ENCODE assay signal across 25 cellular contexts in the genomic region with DNA sequence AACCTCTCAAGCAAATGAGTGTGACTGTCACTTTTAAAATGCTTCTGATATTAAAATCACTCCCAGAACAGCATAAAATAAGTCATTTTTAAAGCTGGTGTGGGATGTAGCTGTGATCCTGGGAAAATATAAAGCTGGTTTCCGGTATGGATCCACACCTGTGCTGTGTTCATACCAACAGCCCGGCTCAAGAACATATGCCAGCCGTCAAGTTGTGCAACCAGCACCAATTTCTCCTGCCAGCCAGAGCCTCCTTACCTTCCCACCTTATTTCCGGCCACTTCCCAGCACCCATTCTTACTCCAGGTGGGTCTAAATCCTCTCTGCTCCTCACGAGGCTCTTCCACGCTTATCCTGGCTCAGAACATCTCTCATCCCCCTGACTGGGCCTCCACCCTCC.
"Had no signal": no experiment of that assay in that cellular context is flagged by ENCODE, and none has a peak within 500 bp of the region (broad histone marks: within the 10 kb centered on the region; RNA-seq: fewer than 3 reads in every experiment).

No MANE protein-coding gene starts in this region.

- H3K27me3 ChIP-seq: dorsolateral prefrontal cortex, gastroesophageal sphincter, neural progenitor cell, right lobe of liver, upper lobe of right lung had no signal

- DNase-seq: activated CD4-positive, alpha-beta T cell treated with anti-CD3 and anti-CD28 coated beads for 36 hours; activated CD4-positive, CD25-positive, alpha-beta regulatory T cell; activated CD8-positive, alpha-beta T cell treated with anti-CD3 and anti-CD28 coated beads, Interleukin-2, amount 10 ng/mL, durations not matched to agents 7 days and 5 days; activated naive CD4-positive, alpha-beta T cell; activated T-cell treated with anti-CD3 and anti-CD28 coated beads for 4 hours; activated T-cell treated with anti-CD3 and anti-CD28 coated beads, Interleukin-2, amount 50 U/mL, for 72 hours; anterior cingulate cortex; dorsolateral prefrontal cortex; effector memory CD8-positive, alpha-beta T cell; hypothalamus; immature natural killer cell; naive thymus-derived CD8-positive, alpha-beta T cell; posterior cingulate gyrus; right lobe of liver; stimulated activated CD4-positive, alpha-beta T cell treated with anti-CD3 and anti-CD28 coated beads, Interleukin-12 subunit alpha, Interleukin-12 subunit beta, amount 100 ng/mL, for 4 hours; stimulated activated CD4-positive, alpha-beta T cell treated with anti-CD3 and anti-CD28 coated beads, Interleukin-4, amount 100 ng/mL, for 1 hour; substantia nigra had no signal

- ATAC-seq: activated CD4-positive, alpha-beta T cell treated with anti-CD3 and anti-CD28 coated beads for 36 hours; activated CD8-positive, alpha-beta T cell treated with anti-CD3 and anti-CD28 coated beads, Interleukin-2, amount 10 ng/mL, durations not matched to agents 7 days and 5 days; activated naive CD4-positive, alpha-beta T cell treated with anti-CD3 and anti-CD28 coated beads, Interleukin-2, amount 50 U/mL, for 72 hours; activated T-cell treated with anti-CD3 and anti-CD28 coated beads, Interleukin-2, amount 50 U/mL, for 72 hours; effector memory CD8-positive, alpha-beta T cell; gastroesophageal sphincter; naive thymus-derived CD8-positive, alpha-beta T cell; stimulated activated effector memory CD8-positive, alpha-beta T cell treated with anti-CD3 and anti-CD28 coated beads, Interleukin-12 subunit alpha, Interleukin-12 subunit beta, amount 100 ng/mL, for 72 hours had no signal

- H3K4me1 Mint-ChIP-seq: activated CD4-positive, alpha-beta T cell treated with anti-CD3 and anti-CD28 coated beads for 36 hours; immature natural killer cell; stimulated activated effector memory CD8-positive, alpha-beta T cell treated with anti-CD3 and anti-CD28 coated beads, Interleukin-12 subunit alpha, Interleukin-12 subunit beta, amount 100 ng/mL, for 72 hours had no signal

- H3K4me3 ChIP-seq: coronary artery, dorsolateral prefrontal cortex, gastroesophageal sphincter, neural progenitor cell, right lobe of liver, upper lobe of right lung had no signal

- H3K4me2 ChIP-seq: neural progenitor cell had no signal

- H3K27me3 Mint-ChIP-seq: activated CD4-positive, alpha-beta T cell treated with anti-CD3 and anti-CD28 coated beads for 36 hours had no signal

- H3K9ac ChIP-seq: neural progenitor cell had no signal

- H3K4me1 ChIP-seq: neural progenitor cell, upper lobe of right lung had no signal

- H3K27ac ChIP-seq: coronary artery, dorsolateral prefrontal cortex, gastroesophageal sphincter, neural progenitor cell, right lobe of liver, upper lobe of right lung had no signal

- H3K36me3 Mint-ChIP-seq: activated naive CD4-positive, alpha-beta T cell treated with anti-CD3 and anti-CD28 coated beads, Interleukin-2, amount 50 U/mL, for 72 hours; brain; naive thymus-derived CD8-positive, alpha-beta T cell; stimulated activated effector memory CD8-positive, alpha-beta T cell treated with anti-CD3 and anti-CD28 coated beads, Interleukin-12 subunit alpha, Interleukin-12 subunit beta, amount 100 ng/mL, for 72 hours had no signal

- H3K4me3 Mint-ChIP-seq: activated CD4-positive, alpha-beta T cell treated with anti-CD3 and anti-CD28 coated beads for 36 hours; activated CD8-positive, alpha-beta T cell treated with anti-CD3 and anti-CD28 coated beads, Interleukin-2, amount 10 ng/mL, durations not matched to agents 7 days and 5 days; activated T-cell treated with anti-CD3 and anti-CD28 coated beads, Interleukin-2, amount 50 U/mL, for 72 hours; brain; effector memory CD8-positive, alpha-beta T cell; immature natural killer cell; naive thymus-derived CD8-positive, alpha-beta T cell; neural progenitor cell; stimulated activated effector memory CD8-positive, alpha-beta T cell treated with anti-CD3 and anti-CD28 coated beads, Interleukin-12 subunit alpha, Interleukin-12 subunit beta, amount 100 ng/mL, for 72 hours; stimulated activated naive CD8-positive, alpha-beta T cell treated with anti-CD3 and anti-CD28 coated beads, Interleukin-15, Interleukin-2, amounts not matched to agents 100 ng/mL and 50 ng/mL, for 24 hours had no signal

- H3K27ac Mint-ChIP-seq: activated CD4-positive, alpha-beta T cell treated with anti-CD3 and anti-CD28 coated beads for 36 hours; activated CD8-positive, alpha-beta T cell treated with anti-CD3 and anti-CD28 coated beads, Interleukin-2, amount 10 ng/mL, durations not matched to agents 7 days and 5 days; activated naive CD4-positive, alpha-beta T cell treated with anti-CD3 and anti-CD28 coated beads, Interleukin-2, amount 50 U/mL, for 72 hours; activated T-cell treated with anti-CD3 and anti-CD28 coated beads, Interleukin-2, amount 50 U/mL, for 72 hours; effector memory CD8-positive, alpha-beta T cell; immature natural killer cell; neural progenitor cell; stimulated activated effector memory CD8-positive, alpha-beta T cell treated with anti-CD3 and anti-CD28 coated beads, Interleukin-12 subunit alpha, Interleukin-12 subunit beta, amount 100 ng/mL, for 72 hours; stimulated activated naive CD8-positive, alpha-beta T cell treated with anti-CD3 and anti-CD28 coated beads, Interleukin-15, Interleukin-2, amounts not matched to agents 100 ng/mL and 50 ng/mL, for 24 hours had no signal

- H2AFZ ChIP-seq: neural progenitor cell had no signal

- H3K36me3 ChIP-seq: gastroesophageal sphincter, neural progenitor cell, right lobe of liver, upper lobe of right lung had no signal

- H3K9me3 ChIP-seq: gastroesophageal sphincter, right lobe of liver, upper lobe of right lung had no signal

- H3K9me3 Mint-ChIP-seq: activated naive CD4-positive, alpha-beta T cell treated with anti-CD3 and anti-CD28 coated beads, Interleukin-2, amount 50 U/mL, for 72 hours; activated T-cell treated with anti-CD3 and anti-CD28 coated beads, Interleukin-2, amount 50 U/mL, for 72 hours; effector memory CD8-positive, alpha-beta T cell; immature natural killer cell; stimulated activated effector memory CD8-positive, alpha-beta T cell treated with anti-CD3 and anti-CD28 coated beads, Interleukin-12 subunit alpha, Interleukin-12 subunit beta, amount 100 ng/mL, for 72 hours had no signal
